ENCODE assay signal across 17 cellular contexts in the genomic region with DNA sequence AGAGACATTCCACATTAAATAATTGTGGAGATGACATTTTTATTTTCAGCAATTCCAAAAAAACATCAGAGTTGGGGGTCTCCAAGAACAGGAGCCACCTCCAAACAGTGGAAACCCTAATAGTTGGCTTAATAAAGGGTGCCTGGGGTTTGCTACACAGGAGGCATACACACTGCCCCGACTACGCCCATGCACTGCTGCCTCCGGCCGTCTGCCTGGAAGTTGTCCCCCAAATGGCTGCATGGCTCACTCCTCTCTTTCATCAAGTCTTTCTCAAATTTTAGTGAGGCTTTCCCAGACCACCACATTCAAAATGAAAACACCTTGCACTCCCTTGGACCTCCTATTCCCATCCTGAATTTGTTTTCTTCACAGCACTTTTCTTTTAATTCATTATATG. TPM values are rescaled to one million over a fixed set of nuclear protein-coding genes. Genes with fewer than 3 reads are reported as not detected.
DNase-seq lines count a peak whose midpoint lies in the region; ATAC-seq and TF ChIP-seq lines count a peak whose summit lies in the region.
"Had no signal": no experiment of that assay in that cellular context is flagged by ENCODE, and none has a peak within 500 bp of the region (broad histone marks: within the 10 kb centered on the region; RNA-seq: fewer than 3 reads in every experiment).

No MANE protein-coding gene starts in this region.

- no peaks in the 10 kb centered on the region for H3K9me3 Mint-ChIP-seq in neural progenitor cell
- H3K9me3 Mint-ChIP-seq in activated T-helper 2 cell treated with anti-CD3 and anti-CD28 coated beads, Interferon-gamma antibody, Interleukin-2, Interleukin-4, amounts not matched to agents 10 μg/mL and 5 μg/mL and 100 μg/mL, durations not matched to agents 14 hours and 24 hours and 36 hours = no peaks in the 10 kb centered on the region

- no peak overlapping the region for H3K27ac Mint-ChIP-seq in neural progenitor cell
- no peak overlapping the region for H3K27ac Mint-ChIP-seq in activated T-helper 2 cell treated with anti-CD3 and anti-CD28 coated beads, Interferon-gamma antibody, Interleukin-2, Interleukin-4, amounts not matched to agents 10 μg/mL and 5 μg/mL and 100 μg/mL, durations not matched to agents 14 hours and 24 hours and 36 hours

- no peak overlapping the region for H3K4me2 ChIP-seq in neural progenitor cell

- ATAC-seq in HG02623 (IDR thresholded peaks at IDR 0.05; ENCODE audit: unreplicated experiment) = no peak

- no peaks in the 10 kb centered on the region for H3K27me3 Mint-ChIP-seq in neural progenitor cell (ENCODE audit: insufficient read depth, low read depth)
- no peaks in the 10 kb centered on the region for H3K27me3 Mint-ChIP-seq in activated T-helper 2 cell treated with anti-CD3 and anti-CD28 coated beads, Interferon-gamma antibody, Interleukin-2, Interleukin-4, amounts not matched to agents 10 μg/mL and 5 μg/mL and 100 μg/mL, durations not matched to agents 14 hours and 24 hours and 36 hours (ENCODE audit: low read depth)

- H3K4me1 ChIP-seq in neural progenitor cell = no peaks in the 10 kb centered on the region

- DNase-seq in activated effector memory CD4-positive, alpha-beta T cell treated with anti-CD3 and anti-CD28 coated beads, Interleukin-2, amount 50 U/mL, for 16 hours = peak; percentile 4
- no peak for DNase-seq in activated effector memory CD4-positive, alpha-beta T cell treated with Interleukin-2 at 50 U/mL for 16 hours
- DNase-seq in neural progenitor cell (ENCODE audit: low spot score) = no peak
- DNase-seq in cortex of kidney (lab: John Stamatoyannopoulos, UW) = no peak
- no peak for DNase-seq in NCI-H2227 treated with DMSO at 0.1 percent for 48 hours (lab: John Stamatoyannopoulos, UW)
- no peak for DNase-seq in activated T-helper 2 cell treated with anti-CD3 and anti-CD28 coated beads, Interferon-gamma antibody, Interleukin-2, Interleukin-4, amounts not matched to agents 10 μg/mL and 5 μg/mL and 100 μg/mL, durations not matched to agents 14 hours and 24 hours and 36 hours (ENCODE audit: low spot score)
- DNase-seq: 8988T, DMS153, EL, MG63, NCI-H1092 treated with DMSO at 0.1 percent for 48 hours, NCI-H1694, NCI-H446 treated with DMSO at 0.1 percent for 48 hours, NCI-H774, SHP77 treated with DMSO at 0.1 percent for 48 hours had no signal

- H3K27ac ChIP-seq in cingulate gyrus (ENCODE audit: low read depth, low read length) (peak overlapping the region; percentile 43), neural progenitor cell (peak overlapping the region; percentile 70)

- H3K4me3 ChIP-seq in neural progenitor cell = no peak overlapping the region
- H3K4me3 ChIP-seq: MG63 had no signal

- H3K9me3 ChIP-seq in neural progenitor cell (ENCODE audit: low read depth) = no peaks in the 10 kb centered on the region
- H3K9me3 ChIP-seq: MG63 had no signal

- no peak overlapping the region for H2AFZ ChIP-seq in neural progenitor cell (replicated peaks)

- H3K36me3 ChIP-seq in neural progenitor cell = peaks cover 16% of the 10 kb centered on the region

- no peak overlapping the region for H3K9ac ChIP-seq in neural progenitor cell

- TF ChIP-seq CTCF in neural progenitor cell (IDR thresholded peaks at IDR 0.05) = no peak

- no peaks in the 10 kb centered on the region for H3F3A ChIP-seq in neural progenitor cell (ENCODE audit: low read depth)

- intact Hi-C loops in activated T-helper 2 cell treated with anti-CD3 and anti-CD28 coated beads, Interferon-gamma antibody, Interleukin-2, Interleukin-4, amounts not matched to agents 10 μg/mL and 5 μg/mL and 100 μg/mL, durations not matched to agents 14 hours and 24 hours and 36 hours (cut with micrococcal nuclease) = no loop called here

- peaks cover 88% of the 10 kb centered on the region for H3K79me2 ChIP-seq in neural progenitor cell (ENCODE audit: low read depth)

- no peaks in the 10 kb centered on the region for H4K20me1 ChIP-seq in neural progenitor cell (ENCODE audit: low read depth)

- no peaks in the 10 kb centered on the region for H3K4me1 Mint-ChIP-seq in neural progenitor cell
- H3K4me1 Mint-ChIP-seq in activated T-helper 2 cell treated with anti-CD3 and anti-CD28 coated beads, Interferon-gamma antibody, Interleukin-2, Interleukin-4, amounts not matched to agents 10 μg/mL and 5 μg/mL and 100 μg/mL, durations not matched to agents 14 hours and 24 hours and 36 hours (ENCODE audit: low read depth) = peaks cover 21% of the 10 kb centered on the region

- no peaks in the 10 kb centered on the region for H3K27me3 ChIP-seq in neural progenitor cell
- H3K27me3 ChIP-seq: MG63 had no signal

- no peak overlapping the region for H3K4me3 Mint-ChIP-seq in neural progenitor cell
- no peak overlapping the region for H3K4me3 Mint-ChIP-seq in activated T-helper 2 cell treated with anti-CD3 and anti-CD28 coated beads, Interferon-gamma antibody, Interleukin-2, Interleukin-4, amounts not matched to agents 10 μg/mL and 5 μg/mL and 100 μg/mL, durations not matched to agents 14 hours and 24 hours and 36 hours (ENCODE audit: low read depth)

- peaks cover 60% of the 10 kb centered on the region for H3K36me3 Mint-ChIP-seq in neural progenitor cell
- H3K36me3 Mint-ChIP-seq in activated T-helper 2 cell treated with anti-CD3 and anti-CD28 coated beads, Interferon-gamma antibody, Interleukin-2, Interleukin-4, amounts not matched to agents 10 μg/mL and 5 μg/mL and 100 μg/mL, durations not matched to agents 14 hours and 24 hours and 36 hours (ENCODE audit: low read depth) = peaks cover 78% of the 10 kb centered on the region

RNA-seq across cellular contexts. Expression of a gene that starts 58.8 kb away (rescaled TPM):
- total RNA-seq in neural progenitor cell (ENCODE audit: low replicate concordance) = 59.0 and 59.4 TPM in 2 replicates
- total RNA-seq in activated T-helper 2 cell treated with anti-CD3 and anti-CD28 coated beads, Interferon-gamma antibody, Interleukin-2, Interleukin-4, amounts not matched to agents 10 μg/mL and 5 μg/mL and 100 μg/mL, durations not matched to agents 14 hours and 24 hours and 36 hours = 45.7 and 46.7 TPM in 2 replicates
